12 cellular contexts compared by ENCODE assay signal in genomic region chr13:23966221-23966690, GRCh38.
A peak's percentile ranks its signal among the peaks of the same experiment; 100 is the strongest.
DNase-seq lines count a peak whose midpoint lies in the region; ATAC-seq and TF ChIP-seq lines count a peak whose summit lies in the region.
"Had no signal": no experiment of that assay in that cellular context is flagged by ENCODE, and none has a peak within 500 bp of the region (broad histone marks: within the 10 kb centered on the region; RNA-seq: fewer than 3 reads in every experiment).

No MANE protein-coding gene starts in this region.

- intact Hi-C loops in CD4-positive, alpha-beta T cell (cut with DNase I, micrococcal nuclease) = no loop called here

- POLR2A ChIA-PET in CD4-positive, alpha-beta T cell (lab: Charles Lee) = no interaction called here

- peaks cover 13% of the 10 kb centered on the region for H3K4me1 Mint-ChIP-seq in CD4-positive, alpha-beta T cell (ENCODE audit: low read depth)
- peaks cover 27 to 43% of the 10 kb centered on the region in 2 donors for H3K4me1 Mint-ChIP-seq in natural killer cell treated with Interleukin-12 subunit alpha and Interleukin-12 subunit beta and Interleukin-15 and Interleukin-18, amount 100 ng/mL, for 72 hours (ENCODE audit: low read depth in 2 of 2)

- H3K27ac ChIP-seq in CD4-positive, alpha-beta T cell (ENCODE audit: low read depth, low read length) = no peak overlapping the region
- no peak overlapping the region for H3K27ac ChIP-seq in coronary artery
- H3K27ac ChIP-seq: epithelial cell of prostate, psoas muscle had no signal

- TF ChIP-seq CTCF in CD4-positive, alpha-beta T cell (IDR thresholded peaks at IDR 0.05) = no peak
- TF ChIP-seq CTCF in LNCaP clone FGC (IDR thresholded peaks at IDR 0.05; ENCODE audit: control insufficient read depth, extremely low read depth, insufficient read depth) = no peak
- no peak for TF ChIP-seq CTCF in coronary artery (IDR thresholded peaks at IDR 0.05)

- peak overlapping the region; percentile 82 for H3K27ac Mint-ChIP-seq in CD4-positive, alpha-beta T cell
- H3K27ac Mint-ChIP-seq in natural killer cell treated with Interleukin-12 subunit alpha and Interleukin-12 subunit beta and Interleukin-15 and Interleukin-18, amount 100 ng/mL, for 72 hours = peak overlapping the region; percentile 89 to 96

- no peaks in the 10 kb centered on the region for H3K9me3 ChIP-seq in CD4-positive, alpha-beta T cell (ENCODE audit: control insufficient read depth, low read length)
- H3K9me3 ChIP-seq: psoas muscle had no signal

- no peak for DNase-seq in CD4-positive, alpha-beta T cell
- DNase-seq in LNCaP clone FGC (ENCODE audit: low read depth) = no peak
- no peak for DNase-seq in coronary artery (ENCODE audit: low spot score)
- DNase-seq in natural killer cell treated with Interleukin-12 subunit alpha and Interleukin-12 subunit beta and Interleukin-15 and Interleukin-18, amount 100 ng/mL, for 72 hours (ENCODE audit: low spot score) = no peak
- no peak for DNase-seq in glomerular visceral epithelial cell (ENCODE audit: extremely low spot score)
- no peak for DNase-seq in activated effector memory CD4-positive, alpha-beta T cell treated with Interleukin-2 at 50 U/mL for 16 hours
- DNase-seq in DMS153 (lab: John Stamatoyannopoulos, UW) = no peak
- DNase-seq in NCI-H1105 (lab: John Stamatoyannopoulos, UW) = no peak
- DNase-seq: islet precursor cell, NCI-H1694, psoas muscle had no signal

- no peaks in the 10 kb centered on the region for H3K27me3 ChIP-seq in CD4-positive, alpha-beta T cell (ENCODE audit: control insufficient read depth, insufficient read depth, low read length)

- ATAC-seq in CD4-positive, alpha-beta T cell (ENCODE audit: poor library complexity) = no peak
- no peak for ATAC-seq in natural killer cell treated with Interleukin-12 subunit alpha and Interleukin-12 subunit beta and Interleukin-15 and Interleukin-18, amount 100 ng/mL, for 72 hours
- ATAC-seq: psoas muscle had no signal

- peak overlapping the region; percentile 40 for H3K4me3 ChIP-seq in LNCaP clone FGC (ENCODE audit: low read depth, low read length)
- H3K4me3 ChIP-seq in coronary artery = peak overlapping the region; percentile 56
- H3K4me3 ChIP-seq: psoas muscle had no signal

- H3K4me3 Mint-ChIP-seq in CD4-positive, alpha-beta T cell = peak overlapping the region; percentile 82
- peak overlapping the region; percentile 78 for H3K4me3 Mint-ChIP-seq in natural killer cell treated with Interleukin-12 subunit alpha and Interleukin-12 subunit beta and Interleukin-15 and Interleukin-18, amount 100 ng/mL, for 72 hours

- H3K27me3 Mint-ChIP-seq in CD4-positive, alpha-beta T cell = no peaks in the 10 kb centered on the region
- no peaks in the 10 kb centered on the region for H3K27me3 Mint-ChIP-seq in natural killer cell treated with Interleukin-12 subunit alpha and Interleukin-12 subunit beta and Interleukin-15 and Interleukin-18, amount 100 ng/mL, for 72 hours

- CTCF ChIA-PET in CD4-positive, alpha-beta T cell (lab: Charles Lee) = no interaction called here

- no peaks in the 10 kb centered on the region for H3K36me3 Mint-ChIP-seq in CD4-positive, alpha-beta T cell (ENCODE audit: low read depth)
- peaks cover 4% of the 10 kb centered on the region for H3K36me3 Mint-ChIP-seq in natural killer cell treated with Interleukin-12 subunit alpha and Interleukin-12 subunit beta and Interleukin-15 and Interleukin-18, amount 100 ng/mL, for 72 hours

- H3K9me3 Mint-ChIP-seq in CD4-positive, alpha-beta T cell = no peaks in the 10 kb centered on the region
- no peaks in the 10 kb centered on the region for H3K9me3 Mint-ChIP-seq in natural killer cell treated with Interleukin-12 subunit alpha and Interleukin-12 subunit beta and Interleukin-15 and Interleukin-18, amount 100 ng/mL, for 72 hours
